Comparison of ENCODE assay signal across 1 cellular context in genomic region chr11:47176328-47177228, GRCh38.
TF ChIP-seq lines count a peak whose summit lies in the region.

TSS of gene ARFGAP2 (minus strand) at chr11:47176879. CDS start at chr11:47176853, 26 bp downstream.

TF ChIP-seq in HepG2, 621 proteins besides CTCF, POLR2A, EP300 and RAD21 (continued from another document and continues in another):
- TF ChIP-seq ATF4 (CRISPR knock-in tag; IDR thresholded peaks at IDR 0.05), result no peak
- no peak for TF ChIP-seq MED8 (CRISPR knock-in tag; IDR thresholded peaks at IDR 0.05; ENCODE audit: insufficient replicate concordance)
- no peak for TF ChIP-seq SNRNP70 (IDR thresholded peaks at IDR 0.05; ENCODE audit: low read depth, low read length)
- no peak for TF ChIP-seq ETV6 (CRISPR knock-in tag; conservative IDR thresholded peaks at IDR 0.05)
- TF ChIP-seq ZNF451 (CRISPR knock-in tag; IDR thresholded peaks at IDR 0.05), result no peak
- peak; percentile 92 for TF ChIP-seq KMT2A (CRISPR knock-in tag; IDR thresholded peaks at IDR 0.05)
- TF ChIP-seq CREB3 (CRISPR knock-in tag; IDR thresholded peaks at IDR 0.05), result no peak
- TF ChIP-seq MXD4 (CRISPR knock-in tag; IDR thresholded peaks at IDR 0.05), result no peak; the same call in 1 of the 2 replicates
- TF ChIP-seq MZF1 (CRISPR knock-in tag; IDR thresholded peaks at IDR 0.05; ENCODE audit: borderline replicate concordance), result no peak
- peak; percentile 88 for TF ChIP-seq ZNF143 (CRISPR knock-in tag; IDR thresholded peaks at IDR 0.05)
- no peak for TF ChIP-seq ARHGAP35 (CRISPR knock-in tag; IDR thresholded peaks at IDR 0.05; ENCODE audit: borderline replicate concordance)
- no peak for TF ChIP-seq ZNF557 (CRISPR knock-in tag; IDR thresholded peaks at IDR 0.05)
- TF ChIP-seq ZKSCAN8 (CRISPR knock-in tag; IDR thresholded peaks at IDR 0.05; ENCODE audit: borderline replicate concordance), result no peak
- no peak for TF ChIP-seq BCL3 (CRISPR knock-in tag; IDR thresholded peaks at IDR 0.05)
- TF ChIP-seq ZNF205 (CRISPR knock-in tag; IDR thresholded peaks at IDR 0.05), result no peak
- TF ChIP-seq ELF1 (CRISPR knock-in tag; IDR thresholded peaks at IDR 0.05), result peak; percentile 12; the same call in 1 of the 2 replicates
- no peak for TF ChIP-seq ZNF180 (CRISPR knock-in tag; IDR thresholded peaks at IDR 0.05; ENCODE audit: borderline replicate concordance, low read depth)
- TF ChIP-seq ZNF713 (CRISPR knock-in tag; IDR thresholded peaks at IDR 0.05), result no peak
- TF ChIP-seq LCORL (IDR thresholded peaks at IDR 0.05), result no peak
- no peak for TF ChIP-seq LCORL (CRISPR knock-in tag; IDR thresholded peaks at IDR 0.05)
- TF ChIP-seq REXO4 (CRISPR knock-in tag; IDR thresholded peaks at IDR 0.05; ENCODE audit: borderline replicate concordance), result no peak
- TF ChIP-seq ZNF703 (CRISPR knock-in tag; IDR thresholded peaks at IDR 0.05; ENCODE audit: borderline replicate concordance), result no peak; the same call in 1 of the 2 replicates
- no peak; the same call in 1 of the 2 replicates for TF ChIP-seq SNAPC2 (CRISPR knock-in tag; IDR thresholded peaks at IDR 0.05)
- peak; percentile 39; the same call in 1 of the 2 replicates for TF ChIP-seq DMAP1 (CRISPR knock-in tag; IDR thresholded peaks at IDR 0.05)
- peak; percentile 90 for TF ChIP-seq HNRNPH1 (optimal IDR thresholded peaks at IDR 0.05; ENCODE audit: low read depth, low read length)
- no peak for TF ChIP-seq MEF2D (CRISPR knock-in tag; IDR thresholded peaks at IDR 0.05)
- 0 out of 2 replicates have a peak, but pooled peaks have one; percentile 21 for TF ChIP-seq ZHX1 (CRISPR knock-in tag; IDR thresholded peaks at IDR 0.05; ENCODE audit: low read depth)
- peak; percentile 33; the same call in 1 of the 2 replicates for TF ChIP-seq CHCHD3 (CRISPR knock-in tag; IDR thresholded peaks at IDR 0.05)
- no peak; the same call in 1 of the 2 replicates for TF ChIP-seq IRF9 (CRISPR knock-in tag; IDR thresholded peaks at IDR 0.05; ENCODE audit: borderline replicate concordance)
- peak; percentile 94 for TF ChIP-seq RBFOX2 (IDR thresholded peaks at IDR 0.05; ENCODE audit: low read depth, low read length)
- no peak for TF ChIP-seq ZNF30 (CRISPR knock-in tag; IDR thresholded peaks at IDR 0.05)
- TF ChIP-seq E2F1 (CRISPR knock-in tag; IDR thresholded peaks at IDR 0.05), result no peak; the same call in 1 of the 2 replicates
- TF ChIP-seq PBX2 (CRISPR knock-in tag; IDR thresholded peaks at IDR 0.05), result no peak
- TF ChIP-seq ZNF512 (CRISPR knock-in tag; IDR thresholded peaks at IDR 0.05), result no peak; the same call in 1 of the 2 replicates
- no peak for TF ChIP-seq ZNF10 (CRISPR knock-in tag; IDR thresholded peaks at IDR 0.05; ENCODE audit: borderline replicate concordance, low read depth)
- no peak for TF ChIP-seq ZNF20 (CRISPR knock-in tag; IDR thresholded peaks at IDR 0.05)
- no peak for TF ChIP-seq ZNF570 (CRISPR knock-in tag; IDR thresholded peaks at IDR 0.05; ENCODE audit: borderline replicate concordance)
- no peak for TF ChIP-seq PAWR (CRISPR knock-in tag; IDR thresholded peaks at IDR 0.05; ENCODE audit: borderline replicate concordance)
- TF ChIP-seq RORA (CRISPR knock-in tag; IDR thresholded peaks at IDR 0.05), result no peak
- peak; percentile 74; the same call in 1 of the 2 replicates for TF ChIP-seq ZNF34 (CRISPR knock-in tag; IDR thresholded peaks at IDR 0.05; ENCODE audit: borderline replicate concordance)
- TF ChIP-seq ISX (CRISPR knock-in tag; conservative IDR thresholded peaks at IDR 0.05), result no peak
- no peak for TF ChIP-seq ATF7 (IDR thresholded peaks at IDR 0.05)
- TF ChIP-seq ATF7 (CRISPR knock-in tag; IDR thresholded peaks at IDR 0.05), result no peak
- no peak for TF ChIP-seq ZKSCAN5 (CRISPR knock-in tag; IDR thresholded peaks at IDR 0.05)
- 0 out of 2 replicates have a peak, but pooled peaks have one; percentile 24 for TF ChIP-seq MYNN (CRISPR knock-in tag; IDR thresholded peaks at IDR 0.05; ENCODE audit: low read depth)
- TF ChIP-seq CSRNP2 (CRISPR knock-in tag; conservative IDR thresholded peaks at IDR 0.05; ENCODE audit: low read depth), result no peak
- TF ChIP-seq ZNF468 (CRISPR knock-in tag; IDR thresholded peaks at IDR 0.05), result no peak
- no peak for TF ChIP-seq TBL1XR1 (IDR thresholded peaks at IDR 0.05; ENCODE audit: borderline replicate concordance, low read length, partially characterized antibody)
- TF ChIP-seq PBX3 (CRISPR knock-in tag; IDR thresholded peaks at IDR 0.05; ENCODE audit: borderline replicate concordance), result no peak
- TF ChIP-seq HMG20A (CRISPR knock-in tag; IDR thresholded peaks at IDR 0.05; ENCODE audit: borderline replicate concordance), result no peak
- TF ChIP-seq ZNF333 (CRISPR knock-in tag; IDR thresholded peaks at IDR 0.05; ENCODE audit: borderline replicate concordance), result no peak
- no peak for TF ChIP-seq IRF2 (CRISPR knock-in tag; IDR thresholded peaks at IDR 0.05)
- TF ChIP-seq ZFP36 (IDR thresholded peaks at IDR 0.05; ENCODE audit: borderline replicate concordance, low read depth, low read length, partially characterized antibody), result no peak
- TF ChIP-seq ATF5 (CRISPR knock-in tag; IDR thresholded peaks at IDR 0.05; ENCODE audit: low read depth), result no peak
- TF ChIP-seq SALL1 (CRISPR knock-in tag; IDR thresholded peaks at IDR 0.05), result peak; percentile 48
- TF ChIP-seq JUNB (CRISPR knock-in tag; IDR thresholded peaks at IDR 0.05; ENCODE audit: borderline replicate concordance), result no peak
- TF ChIP-seq TFAP4 (IDR thresholded peaks at IDR 0.05; ENCODE audit: borderline replicate concordance, low read depth), result no peak
- peak; percentile 79 for TF ChIP-seq TBX2 (CRISPR knock-in tag; IDR thresholded peaks at IDR 0.05; ENCODE audit: borderline replicate concordance)
- TF ChIP-seq MIXL1 (CRISPR knock-in tag; IDR thresholded peaks at IDR 0.05), result no peak
